16 cellular contexts compared by ENCODE assay signal in the genomic region with DNA sequence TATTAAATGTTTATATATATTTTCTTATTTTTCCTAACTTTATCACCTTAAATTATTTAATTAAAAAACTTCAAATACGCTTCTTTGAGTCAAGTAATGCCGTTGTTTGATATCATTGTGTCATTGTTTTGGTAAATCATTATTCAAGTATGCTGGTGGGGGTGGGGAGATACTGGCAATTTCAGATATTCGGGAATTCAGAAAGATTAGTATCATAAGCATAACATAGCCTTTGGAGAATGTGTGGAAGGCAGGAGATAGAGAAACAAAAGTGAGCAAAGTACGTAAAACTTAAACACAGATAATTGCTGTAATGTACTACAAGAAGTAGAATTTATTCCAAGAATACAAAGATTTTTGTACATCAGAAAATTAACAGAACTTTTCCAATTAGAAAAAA. TPM values are rescaled to one million over a fixed set of nuclear protein-coding genes. Genes with fewer than 3 reads are reported as not detected.
DNase-seq lines count a peak whose midpoint lies in the region; ATAC-seq, FAIRE-seq and TF ChIP-seq lines count a peak whose summit lies in the region.
"Had no signal": no experiment of that assay in that cellular context is flagged by ENCODE, and none has a peak within 500 bp of the region (broad histone marks: within the 10 kb centered on the region; RNA-seq: fewer than 3 reads in every experiment).

No MANE protein-coding gene starts in this region.

- H3K9me3 Mint-ChIP-seq in activated T-cell treated with anti-CD3 and anti-CD28 coated beads, Interleukin-2, amount 50 U/mL, for 24 hours = peaks cover 7% of the 10 kb centered on the region

- intact Hi-C loops in endothelial cell of umbilical vein (cut with micrococcal nuclease) = no loop called here

- H2AFZ ChIP-seq in endothelial cell of umbilical vein (ENCODE audit: low read depth, low read length) (no peak overlapping the region), trophoblast cell (ENCODE audit: insufficient read depth, low read length, poor library complexity) (no peak overlapping the region)

- H3K4me1 ChIP-seq in endothelial cell of umbilical vein (ENCODE audit: control insufficient read depth, extremely low read depth, insufficient read depth, low read length) = no peaks in the 10 kb centered on the region
- no peaks in the 10 kb centered on the region for H3K4me1 ChIP-seq in trophoblast cell (ENCODE audit: control insufficient read depth in 1 of 2, insufficient read depth in 2 of 2, low read length in 2 of 2)
- H3K4me1 ChIP-seq: Caco-2 had no signal

- H2BK120ac ChIP-seq in trophoblast cell (ENCODE audit: insufficient read depth, low read length, poor library complexity) = no peak overlapping the region

- CTCF ChIA-PET in endothelial cell of umbilical vein (lab: Charles Lee) = no interaction called here

- H3K36me3 ChIP-seq in endothelial cell of umbilical vein (ENCODE audit: control insufficient read depth in 2 of 2, extremely low read depth in 1 of 2, insufficient read depth in 2 of 2, low read length in 2 of 2) (no peaks in the 10 kb centered on the region), trophoblast cell (ENCODE audit: control insufficient read depth in 1 of 2, insufficient read depth in 2 of 2, low read length in 2 of 2) (peaks cover 6 to 7% of the 10 kb centered on the region in 2 experiments)

- no peak overlapping the region for H2AK5ac ChIP-seq in trophoblast cell (ENCODE audit: low read length)

- H4K91ac ChIP-seq in trophoblast cell (ENCODE audit: low read depth, low read length) = no peak overlapping the region

- dilution Hi-C loops in endothelial cell of umbilical vein (cut with MboI; ENCODE audit: extremely low pct_ligation_motif_present, low sequenced_read_pairs) = no loop called here

- H4K12ac ChIP-seq in trophoblast cell (ENCODE audit: low read depth, low read length) = no peak overlapping the region

- no peak overlapping the region for H4K8ac ChIP-seq in trophoblast cell (ENCODE audit: low read depth, low read length)

- no peak overlapping the region for H3K4me3 Mint-ChIP-seq in activated T-cell treated with anti-CD3 and anti-CD28 coated beads, Interleukin-2, amount 50 U/mL, for 24 hours
- H3K4me3 Mint-ChIP-seq: CD8-positive, alpha-beta T cell had no signal

- H2BK5ac ChIP-seq in trophoblast cell (ENCODE audit: low read depth, low read length, poor library complexity) = no peak overlapping the region

- H3K4me2 ChIP-seq in endothelial cell of umbilical vein (ENCODE audit: insufficient read depth, low read length) (no peak overlapping the region), trophoblast cell (ENCODE audit: low read length) (no peak overlapping the region)

- H3K27ac Mint-ChIP-seq in activated T-cell treated with anti-CD3 and anti-CD28 coated beads, Interleukin-2, amount 50 U/mL, for 24 hours = no peak overlapping the region
- H3K27ac Mint-ChIP-seq: CD8-positive, alpha-beta T cell had no signal

- no peak overlapping the region for H3K4ac ChIP-seq in trophoblast cell (ENCODE audit: low read depth, low read length)

- H3K4me1 Mint-ChIP-seq in activated T-cell treated with anti-CD3 and anti-CD28 coated beads, Interleukin-2, amount 50 U/mL, for 24 hours (ENCODE audit: low read depth) = no peaks in the 10 kb centered on the region

- H2BK12ac ChIP-seq in trophoblast cell (ENCODE audit: low read length) = no peak overlapping the region

- peaks cover 1% of the 10 kb centered on the region for H3K79me1 ChIP-seq in trophoblast cell (ENCODE audit: low read length)

- H3K27me3 ChIP-seq in endothelial cell of umbilical vein (ENCODE audit: control insufficient read depth in 2 of 2, insufficient read depth in 2 of 2, low read length in 2 of 2) (no peaks in the 10 kb centered on the region), trophoblast cell (ENCODE audit: insufficient read depth, low read length) (no peaks in the 10 kb centered on the region)

- H3K23ac ChIP-seq in trophoblast cell (ENCODE audit: low read length) = no peak overlapping the region

- H3K79me2 ChIP-seq in endothelial cell of umbilical vein (ENCODE audit: control insufficient read depth, insufficient read depth, low read length) (no peaks in the 10 kb centered on the region), trophoblast cell (ENCODE audit: control insufficient read depth, insufficient read depth, low read length, poor library complexity) (peaks cover 2% of the 10 kb centered on the region)

- WGBS in trophoblast cell (ENCODE audit: extremely low coverage, insufficient coverage, insufficient read length) = no CpG with 5 or more reads among the region's 4 CpGs

- no peak for TF ChIP-seq POLR2A in endothelial cell of umbilical vein (IDR thresholded peaks at IDR 0.05; ENCODE audit: low read depth, low read length)

- POLR2A ChIA-PET in endothelial cell of umbilical vein (lab: Charles Lee) = no interaction called here

- no TSS peak for BruUV-seq in endothelial cell of umbilical vein (replicated peaks; lab: Mats Ljungman, UMichigan)

- no peak for TF ChIP-seq CTCF in endothelial cell of umbilical vein (IDR thresholded peaks at IDR 0.05; ENCODE audit: extremely low read depth in 1 of 2, insufficient read depth in 1 of 2, low read depth in 1 of 2, low read length in 2 of 2)

- no peaks in the 10 kb centered on the region for H3K9me3 ChIP-seq in endothelial cell of umbilical vein (replicated peaks; ENCODE audit: control insufficient read depth, insufficient read depth, low read length)
- H3K9me3 ChIP-seq in trophoblast cell (ENCODE audit: insufficient read depth, low read depth, low read length) = no peaks in the 10 kb centered on the region
- H3K9me3 ChIP-seq: Caco-2 had no signal

- H3K14ac ChIP-seq in trophoblast cell (ENCODE audit: low read length) = no peak overlapping the region

- H3K18ac ChIP-seq in trophoblast cell (ENCODE audit: low read length) = no peak overlapping the region

- ATAC-seq in HG03175 (IDR thresholded peaks at IDR 0.05; ENCODE audit: unreplicated experiment) = no peak
- ATAC-seq: CD8-positive, alpha-beta T cell had no signal

- no peaks in the 10 kb centered on the region for H3K9me1 ChIP-seq in endothelial cell of umbilical vein (replicated peaks; ENCODE audit: control insufficient read depth, extremely low read depth, insufficient read depth, low read length)

- H3K4me3 ChIP-seq in endothelial cell of umbilical vein (replicated peaks in 1 of 3; ENCODE audit: insufficient read depth in 1 of 3, low read depth in 1 of 3, low read length in 3 of 3) (no peak overlapping the region), trophoblast cell (ENCODE audit: low read depth, low read length) (no peak overlapping the region)

- FAIRE-seq in RCC 7860 (lab: Jason Lieb, UNC) (peak; percentile 60), endothelial cell of umbilical vein (lab: Jason Lieb, UNC) (no peak)
- FAIRE-seq: G401.6, GM12892, H1 had no signal

- H4K20me1 ChIP-seq in endothelial cell of umbilical vein (replicated peaks; ENCODE audit: control insufficient read depth, extremely low read depth, insufficient read depth, low read length) = no peaks in the 10 kb centered on the region

- H3K27me3 Mint-ChIP-seq in activated T-cell treated with anti-CD3 and anti-CD28 coated beads, Interleukin-2, amount 50 U/mL, for 24 hours = no peaks in the 10 kb centered on the region

- no peak overlapping the region for H3K9ac ChIP-seq in endothelial cell of umbilical vein (replicated peaks; ENCODE audit: extremely low read depth, insufficient read depth, low read length)
- H3K9ac ChIP-seq in trophoblast cell (ENCODE audit: low read length) = no peak overlapping the region

- peaks cover 19% of the 10 kb centered on the region for H3K36me3 Mint-ChIP-seq in activated T-cell treated with anti-CD3 and anti-CD28 coated beads, Interleukin-2, amount 50 U/mL, for 24 hours (ENCODE audit: low read depth)

- DNase-seq in RCC 7860 (ENCODE audit: low spot score) (no peak), endothelial cell of umbilical vein (ENCODE audit: low read depth, low spot score) (peak; percentile 31), trophoblast cell (peak; percentile 54 to 86)
- no peak for DNase-seq in activated T-cell treated with anti-CD3 and anti-CD28 coated beads, Interleukin-2, amount 50 U/mL, for 24 hours
- no peak for DNase-seq in activated CD8-positive, alpha-beta memory T cell treated with anti-CD3 and anti-CD28 coated beads, Interleukin-2, amount 50 U/mL, for 4 hours
- DNase-seq: C1 segment of cervical spinal cord; Caco-2; CD8-positive, alpha-beta T cell; DMS153; DND-41; H7; HCEC 1CT had no signal

- H3K27ac ChIP-seq in endothelial cell of umbilical vein (ENCODE audit: insufficient read depth, low read depth, low read length) = no peak overlapping the region
- no peak overlapping the region for H3K27ac ChIP-seq in trophoblast cell (ENCODE audit: low read depth, low read length)

TF ChIP-seq in endothelial cell of umbilical vein, 7 proteins besides CTCF, POLR2A, EP300 and RAD21:
- TF ChIP-seq JUN (IDR thresholded peaks at IDR 0.05; ENCODE audit: borderline replicate concordance, insufficient read depth, insufficient read length, low read depth) (no peak), MYC (IDR thresholded peaks at IDR 0.05; ENCODE audit: low read depth, low read length) (no peak), GATA2 (IDR thresholded peaks at IDR 0.05; ENCODE audit: insufficient read depth, insufficient read length, low read depth, low read length) (peak; percentile 62)

RNA-seq across cellular contexts. Expression of gene TANC2, which starts 49.8 kb away (rescaled TPM):
- total RNA-seq in endothelial cell of umbilical vein = 23.0 and 30.8 TPM in 2 replicates
- polyA plus RNA-seq in endothelial cell of umbilical vein = 7.4 and 7.9 TPM in 2 replicates
- polyA plus RNA-seq in endothelial cell of umbilical vein (2011; cell fraction: cytosol; rRNA removed) = 3.4 and 4.7 TPM in 2 replicates
- 23.3 and 25.7 TPM in 2 replicates for polyA plus RNA-seq in endothelial cell of umbilical vein (2011; cell fraction: nucleus; rRNA removed)
- polyA plus RNA-seq in endothelial cell of umbilical vein (2012) = 8.7 and 9.0 TPM in 2 replicates
- polyA minus RNA-seq in endothelial cell of umbilical vein = 99.8 and 144 TPM in 2 replicates
- 80.1 TPM for polyA minus RNA-seq in endothelial cell of umbilical vein (2011; cell fraction: cytosol; rRNA and poly(A)+ RNA removed)
- 134 and 208 TPM in 2 replicates for polyA minus RNA-seq in endothelial cell of umbilical vein (2011; cell fraction: nucleus; rRNA and poly(A)+ RNA removed)
- polyA plus RNA-seq in trophoblast cell (2013) = 81.0 and 87.7 TPM in 2 replicates

Comparison
In these comparisons a context has a peak if more than half of its experiments do, and no peak if none do; other contexts are left out.
1. DNase-seq: peak in endothelial cell of umbilical vein (single experiment) and trophoblast cell (2 of 2); none in RCC 7860 (single experiment), activated T-cell treated with anti-CD3 and anti-CD28 coated beads, Interleukin-2, amount 50 U/mL, for 24 hours (single experiment) and activated CD8-positive, alpha-beta memory T cell treated with anti-CD3 and anti-CD28 coated beads, Interleukin-2, amount 50 U/mL, for 4 hours (single experiment).